In genomic region chr19:7461841-7462629, GRCh38 we compare ENCODE assay signal across 28 cellular contexts. TPM values are rescaled to one million over a fixed set of nuclear protein-coding genes. Genes with fewer than 3 reads are reported as not detected.
DNase-seq lines count a peak whose midpoint lies in the region; ATAC-seq, FAIRE-seq and TF ChIP-seq lines count a peak whose summit lies in the region.
"Had no signal": no experiment of that assay in that cellular context is flagged by ENCODE, and none has a peak within 500 bp of the region (broad histone marks: within the 10 kb centered on the region; RNA-seq: fewer than 3 reads in every experiment).

No MANE protein-coding gene starts in this region.

- TF ChIP-seq RAD21 in HepG2 (CRISPR knock-in tag; IDR thresholded peaks at IDR 0.05), result no peak

- peaks cover 1% of the 10 kb centered on the region for H3K4me1 Mint-ChIP-seq in stimulated activated naive CD8-positive, alpha-beta T cell treated with anti-CD3 and anti-CD28 coated beads, Interleukin-15, Interleukin-2, amounts not matched to agents 100 ng/mL and 50 ng/mL, for 24 hours (ENCODE audit: low read depth)
- H3K4me1 Mint-ChIP-seq in stimulated activated naive CD8-positive, alpha-beta T cell treated with anti-CD3 and anti-CD28 coated beads, Interleukin-15, amount 100 ng/mL, for 72 hours, result no peaks in the 10 kb centered on the region

- H3K27ac Mint-ChIP-seq in stimulated activated naive CD8-positive, alpha-beta T cell treated with anti-CD3 and anti-CD28 coated beads, Interleukin-15, Interleukin-2, amounts not matched to agents 100 ng/mL and 50 ng/mL, for 24 hours, result peak overlapping the region; percentile 31
- H3K27ac Mint-ChIP-seq in stimulated activated naive CD8-positive, alpha-beta T cell treated with anti-CD3 and anti-CD28 coated beads, Interleukin-15, amount 100 ng/mL, for 72 hours, result no peak overlapping the region
- H3K27ac Mint-ChIP-seq: activated CD8-positive, alpha-beta T cell treated with anti-CD3 and anti-CD28 coated beads for 36 hours had no signal

- TF ChIP-seq POLR2A in HepG2 (IDR thresholded peaks at IDR 0.05; ENCODE audit: insufficient read depth in 1 of 2, low read depth in 2 of 2, low read length in 2 of 2) (no peak), vagina (IDR thresholded peaks at IDR 0.05) (no peak)

- no peaks in the 10 kb centered on the region for H3K79me2 ChIP-seq in HepG2 (ENCODE audit: insufficient read depth, low read length)

- WGBS in HepG2 (ENCODE audit: low lambda C conversion rate), result 95% methylated on average over 8 of the region's 28 CpGs
- WGBS in psoas muscle, 3 donors, result 84 to 87% (median 87%) methylated on average over 28 of the region's 28 CpGs

- ATAC-seq in stimulated activated naive CD8-positive, alpha-beta T cell treated with anti-CD3 and anti-CD28 coated beads, Interleukin-15, amount 100 ng/mL, for 72 hours, result no peak
- ATAC-seq in HepG2 (peak; percentile 49; the same call in 2 of the 3 replicates), upper lobe of right lung (peak; percentile 43), psoas muscle (no peak)
- ATAC-seq: activated CD8-positive, alpha-beta T cell treated with anti-CD3 and anti-CD28 coated beads for 36 hours; T-helper 17 cell had no signal

- TF ChIP-seq EP300 in HepG2 (IDR thresholded peaks at IDR 0.05; ENCODE audit: low read depth in 2 of 2, low read length in 2 of 2) (no peak), HepG2 (CRISPR knock-in tag; IDR thresholded peaks at IDR 0.05; ENCODE audit: borderline replicate concordance) (no peak)

- H3K27me3 ChIP-seq in bronchial epithelial cell (ENCODE audit: control insufficient read depth, insufficient read depth, low read length) (no peaks in the 10 kb centered on the region), HepG2 (ENCODE audit: control insufficient read depth in 1 of 2, insufficient read depth in 2 of 2, low read length in 2 of 2) (no peaks in the 10 kb centered on the region), upper lobe of right lung (no peaks in the 10 kb centered on the region), vagina (no peaks in the 10 kb centered on the region), psoas muscle (ENCODE audit: insufficient read depth in 3 of 3, low read length in 2 of 3) (no peaks in the 10 kb centered on the region)
- H3K27me3 ChIP-seq: adrenal gland, brain microvascular endothelial cell, neutrophil, stomach, thyroid gland had no signal

- FAIRE-seq in bronchial epithelial cell (lab: Jason Lieb, UNC) (no peak), HepG2 (lab: Jason Lieb, UNC) (no peak)
- FAIRE-seq: A204.1 had no signal

- CTCF ChIA-PET in HepG2 (lab: Yijun Ruan, JAX; ENCODE audit: low intra/inter-chr PET ratio, low total read pairs), result no interaction called here

- H3K36me3 ChIP-seq in bronchial epithelial cell (ENCODE audit: control insufficient read depth, insufficient read depth, low read length), result peaks cover 36% of the 10 kb centered on the region
- peaks cover 14 to 39% of the 10 kb centered on the region in 2 experiments; a peak in 4 of 5 replicates for H3K36me3 ChIP-seq in HepG2 (replicated peaks in 1 of 2; ENCODE audit: control insufficient read depth in 1 of 2, insufficient read depth in 2 of 2, low read length in 2 of 2)
- peaks cover 86% of the 10 kb centered on the region for H3K36me3 ChIP-seq in upper lobe of right lung
- peaks cover 4 to 82% of the 10 kb centered on the region in 2 donors for H3K36me3 ChIP-seq in vagina
- peaks cover 0 to 87% of the 10 kb centered on the region in 2 donors for H3K36me3 ChIP-seq in psoas muscle (ENCODE audit: insufficient read depth in 1 of 2, low read depth in 1 of 2)

- peaks cover 31% of the 10 kb centered on the region for H3K36me3 Mint-ChIP-seq in stimulated activated naive CD8-positive, alpha-beta T cell treated with anti-CD3 and anti-CD28 coated beads, Interleukin-15, Interleukin-2, amounts not matched to agents 100 ng/mL and 50 ng/mL, for 24 hours (ENCODE audit: low read depth)

- H4K20me1 ChIP-seq in HepG2 (ENCODE audit: insufficient read depth, low read length), result no peaks in the 10 kb centered on the region

- no peak overlapping the region for H3K9ac ChIP-seq in HepG2 (ENCODE audit: insufficient read depth, low read depth, low read length)

- H3K27ac ChIP-seq in HepG2 (ENCODE audit: extremely low read length, insufficient read depth, low read length) (no peak overlapping the region), upper lobe of right lung (no peak overlapping the region), vagina (no peak overlapping the region), psoas muscle (no peak overlapping the region)
- H3K27ac ChIP-seq: adrenal gland, neutrophil, stomach, thyroid gland had no signal

- TF ChIP-seq CTCF in bronchial epithelial cell (IDR thresholded peaks at IDR 0.05; ENCODE audit: insufficient read depth, low read length, severe bottlenecking), result peak; percentile 6
- peak; percentile 54 for TF ChIP-seq CTCF in HepG2 (CRISPR knock-in tag; IDR thresholded peaks at IDR 0.05)
- TF ChIP-seq CTCF in upper lobe of right lung (IDR thresholded peaks at IDR 0.05), result peak; percentile 14
- no peak for TF ChIP-seq CTCF in vagina (IDR thresholded peaks at IDR 0.05)
- no peak for TF ChIP-seq CTCF in psoas muscle (IDR thresholded peaks at IDR 0.05)

- H3K9me3 ChIP-seq in HepG2 (ENCODE audit: low read length), result no peaks in the 10 kb centered on the region
- H3K9me3 ChIP-seq in upper lobe of right lung, result no peaks in the 10 kb centered on the region
- no peaks in the 10 kb centered on the region for H3K9me3 ChIP-seq in vagina
- H3K9me3 ChIP-seq in psoas muscle, result no peaks in the 10 kb centered on the region
- H3K9me3 ChIP-seq: adrenal gland, neutrophil, stomach, thyroid gland had no signal

- H3K9me3 Mint-ChIP-seq in stimulated activated naive CD8-positive, alpha-beta T cell treated with anti-CD3 and anti-CD28 coated beads, Interleukin-15, Interleukin-2, amounts not matched to agents 100 ng/mL and 50 ng/mL, for 24 hours, result no peaks in the 10 kb centered on the region
- H3K9me3 Mint-ChIP-seq in stimulated activated naive CD8-positive, alpha-beta T cell treated with anti-CD3 and anti-CD28 coated beads, Interleukin-15, amount 100 ng/mL, for 72 hours, result no peaks in the 10 kb centered on the region
- H3K9me3 Mint-ChIP-seq: activated CD8-positive, alpha-beta T cell treated with anti-CD3 and anti-CD28 coated beads for 36 hours had no signal

- H3K27me3 Mint-ChIP-seq in stimulated activated naive CD8-positive, alpha-beta T cell treated with anti-CD3 and anti-CD28 coated beads, Interleukin-15, Interleukin-2, amounts not matched to agents 100 ng/mL and 50 ng/mL, for 24 hours, result no peaks in the 10 kb centered on the region
- H3K27me3 Mint-ChIP-seq in stimulated activated naive CD8-positive, alpha-beta T cell treated with anti-CD3 and anti-CD28 coated beads, Interleukin-15, amount 100 ng/mL, for 72 hours, result no peaks in the 10 kb centered on the region
- H3K27me3 Mint-ChIP-seq: activated CD8-positive, alpha-beta T cell treated with anti-CD3 and anti-CD28 coated beads for 36 hours; T-helper 17 cell had no signal

- H3K4me1 ChIP-seq in HepG2 (ENCODE audit: insufficient read depth, low read length) (no peaks in the 10 kb centered on the region), upper lobe of right lung (no peaks in the 10 kb centered on the region), vagina (no peaks in the 10 kb centered on the region), psoas muscle (no peaks in the 10 kb centered on the region)
- H3K4me1 ChIP-seq: adrenal gland, stomach, thyroid gland had no signal

- intact Hi-C loops in HepG2 (cut with micrococcal nuclease; ENCODE audit: unreplicated experiment), result no loop called here
- intact Hi-C loops in upper lobe of right lung (cut with DNase I), result no loop called here
- intact Hi-C loops in vagina (cut with DNase I), result no loop called here
- intact Hi-C loops in psoas muscle (cut with DNase I), result no loop called here

- no peak overlapping the region for H3K4me3 Mint-ChIP-seq in stimulated activated naive CD8-positive, alpha-beta T cell treated with anti-CD3 and anti-CD28 coated beads, Interleukin-15, Interleukin-2, amounts not matched to agents 100 ng/mL and 50 ng/mL, for 24 hours
- no peak overlapping the region for H3K4me3 Mint-ChIP-seq in stimulated activated naive CD8-positive, alpha-beta T cell treated with anti-CD3 and anti-CD28 coated beads, Interleukin-15, amount 100 ng/mL, for 72 hours
- H3K4me3 Mint-ChIP-seq: activated CD8-positive, alpha-beta T cell treated with anti-CD3 and anti-CD28 coated beads for 36 hours; T-helper 17 cell had no signal

- BruUV-seq in HepG2 (replicated peaks; lab: Mats Ljungman, UMichigan), result no TSS peak

- POLR2A ChIA-PET in HepG2 (lab: Yijun Ruan, JAX), result no interaction called here

- H3K4me3 ChIP-seq in bronchial epithelial cell (ENCODE audit: low read depth, low read length), result no peak overlapping the region
- H3K4me3 ChIP-seq in HepG2 (replicated peaks in 1 of 3; ENCODE audit: insufficient read depth in 1 of 3, low read depth in 2 of 3, low read length in 3 of 3), result no peak overlapping the region
- H3K4me3 ChIP-seq in upper lobe of right lung, result no peak overlapping the region
- no peak overlapping the region for H3K4me3 ChIP-seq in vagina
- H3K4me3 ChIP-seq in psoas muscle, result no peak overlapping the region
- H3K4me3 ChIP-seq: adrenal gland, stomach, thyroid gland had no signal

- H3K4me2 ChIP-seq in HepG2 (ENCODE audit: low read depth, low read length), result no peak overlapping the region

- no peak overlapping the region for H2AFZ ChIP-seq in HepG2 (ENCODE audit: low read length)

- in situ Hi-C loops in HepG2 (cut with HindIII; ENCODE audit: extremely low pct_ligation_motif_present, low pct_unique_long_range_greater_than_20kb), result no loop called here

- no peak for DNase-seq in stimulated activated naive CD8-positive, alpha-beta T cell treated with anti-CD3 and anti-CD28 coated beads, Interleukin-15, amount 100 ng/mL, for 72 hours
- DNase-seq in bronchial epithelial cell (ENCODE audit: low read depth), result no peak
- no peak for DNase-seq in HepG2 (ENCODE audit: low spot score)
- DNase-seq in upper lobe of right lung, result no peak
- no peak for DNase-seq in NCI-H446 (lab: John Stamatoyannopoulos, UW)
- DNase-seq in vagina (ENCODE audit: extremely low spot score in 2 of 2), result no peak
- no peak for DNase-seq in psoas muscle
- DNase-seq: activated CD4-positive, alpha-beta T cell treated with anti-CD3 and anti-CD28 coated beads for 1 hour; activated CD8-positive, alpha-beta T cell treated with anti-CD3 and anti-CD28 coated beads for 36 hours; activated gamma-delta T cell; activated T-cell treated with anti-CD3 and anti-CD28 coated beads for 4 hours; adrenal gland; AML-193; brain microvascular endothelial cell; DMS53; effector CD8-positive, alpha-beta T cell; erythroblast; GDM1; NCI-H2029 treated with DMSO at 0.1 percent for 48 hours; NCI-H345; NCI-H748 treated with DMSO at 0.1 percent for 48 hours; RPMI8226; stomach; T-helper 17 cell; thyroid gland had no signal

RNA-seq across cellular contexts. Expression of gene PEX11G, which starts 26.8 kb away (rescaled TPM):
- total RNA-seq in bronchial epithelial cell (2.1 and 3.8 TPM in 2 replicates), HepG2 (2016; rRNA removed; fragmentation: Illumina TruSeq; extraction: Trizol) (not detected in 2 replicates), upper lobe of right lung (3.6 TPM), vagina (2.7 TPM), psoas muscle (1 to 10 TPM; 1.1 to 1.4 (median 1.2) TPM)
- total RNA-seq in HepG2 (2016; cell fraction: cytosol; rRNA removed; fragmentation: Illumina TruSeq; extraction: Trizol; ENCODE audit: low read depth), result not detected in 2 replicates
- total RNA-seq in HepG2 (2016; cell fraction: insoluble cytoplasmic fraction; rRNA removed; fragmentation: Illumina TruSeq; extraction: Trizol), result not detected in 2 replicates
- total RNA-seq in HepG2 (2016; cell fraction: membrane; rRNA removed; fragmentation: Illumina TruSeq; extraction: Trizol), result not detected in 2 replicates
- total RNA-seq in HepG2 (2016; cell fraction: nucleus; rRNA removed; fragmentation: Illumina TruSeq; extraction: Trizol), result not detected in 2 replicates
- polyA plus RNA-seq in HepG2 (2011; rRNA removed) (not detected in 2 replicates), psoas muscle (1 to 10 TPM; 1.0 to 1.1 (median 1.1) TPM)
- 0.07 TPM in 1 of 2 replicates, not detected in the other for polyA plus RNA-seq in HepG2 (2011; cell fraction: cytosol; rRNA removed)
- 0.12 and 0.16 TPM in 2 replicates for polyA plus RNA-seq in HepG2 (2011; cell fraction: nucleus; rRNA removed)
- polyA plus RNA-seq in HepG2 (2012), result not detected in 2 replicates
- not detected in 2 replicates for polyA plus RNA-seq in HepG2 (2016; cell fraction: cytosol; fragmentation: Illumina TruSeq; extraction: Trizol; ENCODE audit: low read depth)
- polyA plus RNA-seq in HepG2 (2016; cell fraction: insoluble cytoplasmic fraction; fragmentation: Illumina TruSeq; extraction: Trizol; ENCODE audit: low read depth), result not detected in 2 replicates
- not detected in 2 replicates for polyA plus RNA-seq in HepG2 (2016; cell fraction: membrane; fragmentation: Illumina TruSeq; extraction: Trizol; ENCODE audit: low read depth)
- not detected in 2 replicates for polyA plus RNA-seq in HepG2 (2016; cell fraction: nucleus; fragmentation: Illumina TruSeq; extraction: Trizol; ENCODE audit: insufficient read depth, low read depth)
- 1.4 TPM in 1 of 2 replicates, not detected in the other for polyA minus RNA-seq in HepG2 (2011; rRNA and poly(A)+ RNA removed; ENCODE audit: low replicate concordance)
- polyA minus RNA-seq in HepG2 (2011; cell fraction: cytosol; rRNA and poly(A)+ RNA removed), result not detected in 2 replicates
- not detected in 2 replicates for polyA minus RNA-seq in HepG2 (2011; cell fraction: nucleus; rRNA and poly(A)+ RNA removed)
- total RNA-seq: T-helper 17 cell had no signal

RNA-seq across cellular contexts. Expression of gene ZNF358, which starts 53.9 kb away (rescaled TPM):
- total RNA-seq in bronchial epithelial cell, result 3.5 and 3.9 TPM in 2 replicates
- 6.4 and 9.1 TPM in 2 replicates for total RNA-seq in HepG2 (2016; rRNA removed; fragmentation: Illumina TruSeq; extraction: Trizol)
- total RNA-seq in HepG2 (2016; cell fraction: cytosol; rRNA removed; fragmentation: Illumina TruSeq; extraction: Trizol; ENCODE audit: low read depth), result 29.8 and 30.7 TPM in 2 replicates
- total RNA-seq in HepG2 (2016; cell fraction: insoluble cytoplasmic fraction; rRNA removed; fragmentation: Illumina TruSeq; extraction: Trizol), result 7.4 and 8.8 TPM in 2 replicates
- total RNA-seq in HepG2 (2016; cell fraction: membrane; rRNA removed; fragmentation: Illumina TruSeq; extraction: Trizol), result 40.6 and 43.0 TPM in 2 replicates
- 4.2 and 4.8 TPM in 2 replicates for total RNA-seq in HepG2 (2016; cell fraction: nucleus; rRNA removed; fragmentation: Illumina TruSeq; extraction: Trizol)
- 36.3 and 37.0 TPM in 2 replicates for polyA plus RNA-seq in HepG2 (2011; rRNA removed)
- 27.2 and 34.8 TPM in 2 replicates for polyA plus RNA-seq in HepG2 (2011; cell fraction: cytosol; rRNA removed)
- polyA plus RNA-seq in HepG2 (2011; cell fraction: nucleus; rRNA removed), result 16.8 and 18.8 TPM in 2 replicates
- polyA plus RNA-seq in HepG2 (2012), result 18.3 and 24.5 TPM in 2 replicates
- polyA plus RNA-seq in HepG2 (2016; cell fraction: cytosol; fragmentation: Illumina TruSeq; extraction: Trizol; ENCODE audit: low read depth), result 89.1 and 102 TPM in 2 replicates
- 21.6 and 26.7 TPM in 2 replicates for polyA plus RNA-seq in HepG2 (2016; cell fraction: insoluble cytoplasmic fraction; fragmentation: Illumina TruSeq; extraction: Trizol; ENCODE audit: low read depth)
- polyA plus RNA-seq in HepG2 (2016; cell fraction: membrane; fragmentation: Illumina TruSeq; extraction: Trizol; ENCODE audit: low read depth), result 106 and 124 TPM in 2 replicates
- 18.5 and 20.8 TPM in 2 replicates for polyA plus RNA-seq in HepG2 (2016; cell fraction: nucleus; fragmentation: Illumina TruSeq; extraction: Trizol; ENCODE audit: insufficient read depth, low read depth)
- 17.5 and 24.9 TPM in 2 replicates for polyA minus RNA-seq in HepG2 (2011; rRNA and poly(A)+ RNA removed; ENCODE audit: low replicate concordance)
- polyA minus RNA-seq in HepG2 (2011; cell fraction: cytosol; rRNA and poly(A)+ RNA removed), result 11.3 and 15.3 TPM in 2 replicates
- polyA minus RNA-seq in HepG2 (2011; cell fraction: nucleus; rRNA and poly(A)+ RNA removed), result 2.2 and 3.4 TPM in 2 replicates
- total RNA-seq in upper lobe of right lung, result 56.9 TPM
- total RNA-seq in vagina, result 87.4 TPM
- total RNA-seq in psoas muscle, result 100 to 1,000 TPM in 1 of 4 donors, 10 to 100 TPM in 3; 80.4 to 109 (median 90.1) TPM
- 100 to 1,000 TPM in 1 of 3 donors, 10 to 100 TPM in 2; 38.1 to 110 (median 88.9) TPM for polyA plus RNA-seq in psoas muscle

Comparison
In these comparisons a context has a peak if more than half of its experiments do, and no peak if none do; other contexts are left out.
1. ATAC-seq: peak in HepG2 (single experiment) and upper lobe of right lung (single experiment); none in stimulated activated naive CD8-positive, alpha-beta T cell treated with anti-CD3 and anti-CD28 coated beads, Interleukin-15, amount 100 ng/mL, for 72 hours (single experiment) and psoas muscle (0 of 4).
2. CTCF ChIP-seq: peak in bronchial epithelial cell (single experiment), HepG2 (single experiment) and upper lobe of right lung (single experiment); none in vagina (0 of 3) and psoas muscle (single experiment).